Comparison of ENCODE assay signal across 8 cellular contexts in the genomic region with DNA sequence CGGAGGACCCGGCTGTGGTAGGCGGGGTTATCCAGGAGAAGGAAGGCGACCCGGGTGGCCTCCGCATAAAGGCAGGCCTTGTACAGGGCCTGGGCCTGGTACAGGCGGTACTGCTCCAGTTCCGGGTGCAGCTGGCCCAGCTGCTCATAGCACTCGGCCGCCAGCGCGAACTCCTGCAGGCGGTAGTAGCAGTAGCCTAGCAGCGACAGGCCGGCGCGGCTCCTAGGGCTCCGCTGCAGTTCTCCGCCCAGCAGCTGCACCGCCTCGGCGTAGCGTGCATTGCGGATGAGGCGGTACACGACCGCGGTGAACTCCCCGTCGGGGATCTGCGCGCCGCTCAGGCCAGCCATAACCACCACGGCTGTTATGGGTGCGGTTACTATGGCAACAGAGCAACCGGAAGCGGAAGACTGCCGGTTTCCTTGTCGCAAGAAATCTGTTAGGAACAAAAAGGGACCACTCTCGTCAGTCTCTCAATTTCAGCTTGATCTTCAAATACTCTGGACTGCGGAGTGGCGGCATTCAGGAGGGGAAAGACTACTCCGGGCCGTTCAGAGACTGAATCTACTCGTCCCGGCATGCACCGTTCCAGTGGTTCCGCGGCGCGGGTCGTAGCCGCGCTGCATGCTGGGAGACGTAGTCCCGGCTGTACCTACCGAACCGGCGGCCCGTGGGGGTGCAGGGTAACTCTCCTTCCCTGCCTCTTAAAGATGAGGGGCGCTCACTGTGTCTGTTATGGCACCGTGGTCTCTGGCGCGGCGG.
DNase-seq lines count a peak whose midpoint lies in the region; ATAC-seq lines count a peak whose summit lies in the region.

No MANE protein-coding gene starts in this region.

- H3K36me3 Mint-ChIP-seq in activated CD4-positive, alpha-beta T cell treated with anti-CD3 and anti-CD28 coated beads, Interleukin-2, amount 10 ng/mL, durations not matched to agents 7 days and 5 days (ENCODE audit: low read depth), result peaks cover 2% of the 10 kb centered on the region

- peaks cover 21% of the 10 kb centered on the region for H3K4me1 ChIP-seq in BLaER1

- no peaks in the 10 kb centered on the region for H4K20me1 ChIP-seq in BLaER1

- no peaks in the 10 kb centered on the region for H3K9me3 Mint-ChIP-seq in activated CD4-positive, alpha-beta T cell treated with anti-CD3 and anti-CD28 coated beads, Interleukin-2, amount 10 ng/mL, durations not matched to agents 7 days and 5 days

- H3K27ac Mint-ChIP-seq in activated CD4-positive, alpha-beta T cell treated with anti-CD3 and anti-CD28 coated beads, Interleukin-2, amount 10 ng/mL, durations not matched to agents 7 days and 5 days, result peak overlapping the region; percentile 99

- no peaks in the 10 kb centered on the region for H3K27me3 Mint-ChIP-seq in activated CD4-positive, alpha-beta T cell treated with anti-CD3 and anti-CD28 coated beads, Interleukin-2, amount 10 ng/mL, durations not matched to agents 7 days and 5 days

- no peaks in the 10 kb centered on the region for H3K27me3 ChIP-seq in BLaER1

- H3K4me3 ChIP-seq in BLaER1, result peak overlapping the region; percentile 76

- peak overlapping the region; percentile 84 for H3K4me2 ChIP-seq in BLaER1

- peak overlapping the region; percentile 90 for H3K27ac ChIP-seq in BLaER1

- H3K9ac ChIP-seq in BLaER1, result peak overlapping the region; percentile 82

- peaks cover 16% of the 10 kb centered on the region for H3K4me1 Mint-ChIP-seq in activated CD4-positive, alpha-beta T cell treated with anti-CD3 and anti-CD28 coated beads, Interleukin-2, amount 10 ng/mL, durations not matched to agents 7 days and 5 days

- CTCF ChIA-PET in activated CD4-positive, alpha-beta T cell treated with anti-CD3 and anti-CD28 coated beads, Interleukin-2, amount 10 ng/mL, durations not matched to agents 7 days and 5 days (lab: Charles Lee), result interaction anchor here (0.5 to 1.7 kb wide), 4 partner anchors 13 to 305 kb away, joined by 3 to 5 read pairs (median 4); no protein-coding TSS in a partner anchor

- ATAC-seq in GM19328 (IDR thresholded peaks at IDR 0.05; ENCODE audit: unreplicated experiment) (peak; percentile 90), HG03460 (IDR thresholded peaks at IDR 0.05; ENCODE audit: unreplicated experiment) (peak; percentile 94)

- POLR2A ChIA-PET in activated CD4-positive, alpha-beta T cell treated with anti-CD3 and anti-CD28 coated beads, Interleukin-2, amount 10 ng/mL, durations not matched to agents 7 days and 5 days (lab: Charles Lee), result no interaction called here

- peaks cover 7% of the 10 kb centered on the region for H3K9me3 ChIP-seq in BLaER1

- peak overlapping the region; percentile 91 for H3K4me3 Mint-ChIP-seq in activated CD4-positive, alpha-beta T cell treated with anti-CD3 and anti-CD28 coated beads, Interleukin-2, amount 10 ng/mL, durations not matched to agents 7 days and 5 days

- no peaks in the 10 kb centered on the region for H3K36me3 ChIP-seq in BLaER1

- peak; percentile 33 for DNase-seq in NCI-H524 treated with DMSO at 0.1 percent for 48 hours (lab: John Stamatoyannopoulos, UW)
- DNase-seq in activated CD4-positive, alpha-beta T cell treated with anti-CD3 and anti-CD28 coated beads, Interleukin-2, amount 10 ng/mL, durations not matched to agents 7 days and 5 days, result peak; percentile 94
- DNase-seq in cortex of kidney (lab: John Stamatoyannopoulos, UW), result peak; percentile 58
- DNase-seq in left kidney (ENCODE audit: low read depth, low spot score), result peak; percentile 97
- peak; percentile 73 to 80 for DNase-seq in stimulated activated CD4-positive, alpha-beta T cell treated with anti-CD3 and anti-CD28 coated beads, Interleukin-1b, Interleukin-23, amount 100 ng/mL, for 4 hours (ENCODE audit: low read depth in 2 of 2)

Comparison
In these comparisons a context has a peak if more than half of its experiments do, and no peak if none do; other contexts are left out.
1. Peak in every context shown above with its lines: DNase-seq, ATAC-seq, H3K4me3 ChIP-seq and H3K27ac ChIP-seq.
2. DNase-seq: peak in every context shown above with its lines; median percentile 97 in left kidney; 94 in activated CD4-positive, alpha-beta T cell treated with anti-CD3 and anti-CD28 coated beads, Interleukin-2, amount 10 ng/mL, durations not matched to agents 7 days and 5 days; 76 in stimulated activated CD4-positive, alpha-beta T cell treated with anti-CD3 and anti-CD28 coated beads, Interleukin-1b, Interleukin-23, amount 100 ng/mL, for 4 hours; 58 in cortex of kidney; 33 in NCI-H524 treated with DMSO at 0.1 percent for 48 hours.